20 cellular contexts compared by ENCODE assay signal in the genomic region with DNA sequence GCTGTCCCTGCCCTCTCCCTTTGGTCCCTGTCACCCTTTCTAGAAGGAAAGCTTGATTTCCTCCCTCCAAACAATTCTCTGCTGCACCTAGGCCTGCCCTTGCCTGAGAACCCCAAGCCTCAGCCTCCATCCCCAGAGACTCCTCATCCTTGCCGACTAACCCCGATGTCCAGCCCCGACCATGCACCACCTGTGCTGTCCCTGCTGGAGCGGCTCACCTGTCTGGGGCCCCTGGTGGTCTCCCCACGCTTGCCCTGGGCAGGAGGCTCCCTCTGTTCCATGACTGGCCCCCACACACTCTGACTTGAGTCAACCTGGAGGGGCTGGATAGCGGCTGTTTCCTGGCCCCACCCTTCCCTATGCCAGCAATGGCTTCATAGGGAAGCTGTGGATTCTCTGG. TPM values are rescaled to one million over a fixed set of nuclear protein-coding genes. Genes with fewer than 3 reads are reported as not detected.
DNase-seq lines count a peak whose midpoint lies in the region; ATAC-seq, FAIRE-seq and TF ChIP-seq lines count a peak whose summit lies in the region.
"Had no signal": no experiment of that assay in that cellular context is flagged by ENCODE, and none has a peak within 500 bp of the region (broad histone marks: within the 10 kb centered on the region; RNA-seq: fewer than 3 reads in every experiment).

No MANE protein-coding gene starts in this region.

- H3K36me3 ChIP-seq in right atrium auricular region (no peaks in the 10 kb centered on the region), WERI-Rb-1 (no peaks in the 10 kb centered on the region), HepG2 (replicated peaks in 1 of 2; ENCODE audit: control insufficient read depth in 1 of 2, insufficient read depth in 2 of 2, low read length in 2 of 2) (no peaks in the 10 kb centered on the region), spleen (no peaks in the 10 kb centered on the region), H7 (replicated peaks; ENCODE audit: control insufficient read depth, insufficient read depth, low read length) (no peaks in the 10 kb centered on the region)
- H3K36me3 ChIP-seq: BLaER1, Peyer's patch had no signal

- BruUV-seq in HepG2 (replicated peaks; lab: Mats Ljungman, UMichigan) = no TSS peak

- CTCF ChIA-PET in HepG2 (lab: Yijun Ruan, JAX; ENCODE audit: low intra/inter-chr PET ratio, low total read pairs) = no interaction called here

- no peaks in the 10 kb centered on the region for H3K79me2 ChIP-seq in HepG2 (ENCODE audit: insufficient read depth, low read length)

- TF ChIP-seq CTCF in right atrium auricular region (IDR thresholded peaks at IDR 0.05) = no peak
- no peak for TF ChIP-seq CTCF in WERI-Rb-1 (IDR thresholded peaks at IDR 0.05; ENCODE audit: low read depth, low read length)
- no peak for TF ChIP-seq CTCF in HepG2 (CRISPR knock-in tag; IDR thresholded peaks at IDR 0.05)
- no peak for TF ChIP-seq CTCF in spleen (IDR thresholded peaks at IDR 0.05 in 8 of 11, conservative IDR thresholded peaks at IDR 0.05 in 3 of 11)

- no peak for TF ChIP-seq EP300 in HepG2 (IDR thresholded peaks at IDR 0.05; ENCODE audit: low read depth in 2 of 2, low read length in 2 of 2)
- no peak for TF ChIP-seq EP300 in HepG2 (CRISPR knock-in tag; IDR thresholded peaks at IDR 0.05; ENCODE audit: borderline replicate concordance)

- FAIRE-seq in HepG2 (lab: Jason Lieb, UNC) (no peak), GM12891 (lab: Jason Lieb, UNC) (no peak)
- FAIRE-seq: GM12892, K562 had no signal

- H3K9me3 ChIP-seq in right atrium auricular region = no peaks in the 10 kb centered on the region
- H3K9me3 ChIP-seq in WERI-Rb-1 (ENCODE audit: severe bottlenecking) = no peaks in the 10 kb centered on the region
- H3K9me3 ChIP-seq in HepG2 (ENCODE audit: low read length) = no peaks in the 10 kb centered on the region
- H3K9me3 ChIP-seq in spleen = no peaks in the 10 kb centered on the region
- H3K9me3 ChIP-seq: BLaER1, Peyer's patch had no signal

- in situ Hi-C loops in HepG2 (cut with HindIII; ENCODE audit: extremely low pct_ligation_motif_present, low pct_unique_long_range_greater_than_20kb) = no loop called here

- H4K20me1 ChIP-seq in HepG2 (ENCODE audit: insufficient read depth, low read length) = no peaks in the 10 kb centered on the region
- H4K20me1 ChIP-seq: BLaER1 had no signal

- no peak overlapping the region for H2AFZ ChIP-seq in HepG2 (ENCODE audit: low read length)

- TF ChIP-seq RAD21 in HepG2 (CRISPR knock-in tag; IDR thresholded peaks at IDR 0.05) = no peak

- H3K4me3 ChIP-seq in right atrium auricular region (no peak overlapping the region), WERI-Rb-1 (ENCODE audit: low read depth, low read length) (no peak overlapping the region), HepG2 (replicated peaks in 1 of 3; ENCODE audit: insufficient read depth in 1 of 3, low read depth in 2 of 3, low read length in 3 of 3) (no peak overlapping the region), spleen (no peak overlapping the region), H7 (ENCODE audit: insufficient read depth, low read depth, low read length) (no peak overlapping the region)
- H3K4me3 ChIP-seq: BLaER1, K562, Peyer's patch had no signal

- DNase-seq in Right ventricle myocardium superior (peak; percentile 3), right atrium auricular region (ENCODE audit: low spot score) (no peak), WERI-Rb-1 (no peak), HepG2 (ENCODE audit: low spot score) (no peak), spleen (peak; percentile 70), H7 (no peak), GM12891 (ENCODE audit: insufficient read length, low spot score) (no peak)
- DNase-seq: CD8-positive, alpha-beta T cell; NCI-H1105 treated with DMSO at 0.1 percent for 48 hours; NCI-H1694; NCI-H2081 treated with DMSO at 0.1 percent for 48 hours; NCI-H446 treated with DMSO at 0.1 percent for 48 hours; NCI-H69; Peyer's patch had no signal

- WGBS in HepG2 (ENCODE audit: low lambda C conversion rate) = 87% methylated on average over 6 of the region's 6 CpGs
- 87 to 94% (median 91%) methylated on average over 6 of the region's 6 CpGs for WGBS in spleen, 5 donors

- TF ChIP-seq POLR2A in HepG2 (IDR thresholded peaks at IDR 0.05; ENCODE audit: insufficient read depth in 1 of 2, low read depth in 2 of 2, low read length in 2 of 2) = no peak
- no peak for TF ChIP-seq POLR2A in spleen (IDR thresholded peaks at IDR 0.05)
- TF ChIP-seq POLR2A in GM12891 (IDR thresholded peaks at IDR 0.05; ENCODE audit: low read depth, low read length) = no peak

- H3K4me1 ChIP-seq in right atrium auricular region (no peaks in the 10 kb centered on the region), HepG2 (ENCODE audit: insufficient read depth, low read length) (peaks cover 40% of the 10 kb centered on the region), spleen (no peaks in the 10 kb centered on the region)
- H3K4me1 ChIP-seq: Peyer's patch had no signal

- no peak overlapping the region for H3K27ac ChIP-seq in right atrium auricular region
- H3K27ac ChIP-seq in WERI-Rb-1 = peak overlapping the region; percentile 60
- H3K27ac ChIP-seq in HepG2 (ENCODE audit: extremely low read length, insufficient read depth, low read length) = no peak overlapping the region
- no peak overlapping the region for H3K27ac ChIP-seq in spleen
- H3K27ac ChIP-seq: BLaER1, Peyer's patch had no signal

- intact Hi-C loops in Right ventricle myocardium superior (cut with DNase I) (no loop called here), HepG2 (cut with micrococcal nuclease; ENCODE audit: unreplicated experiment) (no loop called here), spleen (cut with DNase I; ENCODE audit: low total_unique reads) (no loop called here)

- POLR2A ChIA-PET in HepG2 (lab: Yijun Ruan, JAX) = interaction anchor here (0.6 to 4.4 kb wide), 2 partner anchors 12 to 757 kb away, joined by 3 to 43 read pairs; partner anchors contain the start of gene SRRM2

- no peak for ATAC-seq in Right ventricle myocardium superior (ENCODE audit: poor library complexity)
- no peak for ATAC-seq in HepG2
- ATAC-seq in GM19035 (IDR thresholded peaks at IDR 0.05; ENCODE audit: unreplicated experiment) = no peak
- ATAC-seq: CD8-positive, alpha-beta T cell had no signal

- no peak overlapping the region for H3K4me2 ChIP-seq in HepG2 (ENCODE audit: low read depth, low read length)
- H3K4me2 ChIP-seq: BLaER1 had no signal

- no peaks in the 10 kb centered on the region for H3K27me3 ChIP-seq in right atrium auricular region
- H3K27me3 ChIP-seq in WERI-Rb-1 (ENCODE audit: insufficient read depth, low read depth, severe bottlenecking) = no peaks in the 10 kb centered on the region
- no peaks in the 10 kb centered on the region for H3K27me3 ChIP-seq in HepG2 (ENCODE audit: control insufficient read depth in 1 of 2, insufficient read depth in 2 of 2, low read length in 2 of 2)
- H3K27me3 ChIP-seq in spleen (replicated peaks in 1 of 7) = peaks cover 0 to 6% (median 0%) of the 10 kb centered on the region in 7 donors
- no peaks in the 10 kb centered on the region for H3K27me3 ChIP-seq in H7 (ENCODE audit: control insufficient read depth, insufficient read depth, low read length)
- H3K27me3 ChIP-seq: BLaER1, Peyer's patch had no signal

- H3K9ac ChIP-seq in HepG2 (ENCODE audit: insufficient read depth, low read depth, low read length) = no peak overlapping the region

RNA-seq across cellular contexts. Expression of gene SRRM2, which starts 12.0 kb away (rescaled TPM):
- total RNA-seq in Right ventricle myocardium superior (243 TPM), right atrium auricular region (100 to 1,000 TPM; 118 to 174 TPM), HepG2 (2016; rRNA removed; fragmentation: Illumina TruSeq; extraction: Trizol) (50.4 and 80.6 TPM in 2 replicates), spleen (100 to 1,000 TPM; 590 to 922 (median 875) TPM)
- total RNA-seq in HepG2 (2016; cell fraction: cytosol; rRNA removed; fragmentation: Illumina TruSeq; extraction: Trizol; ENCODE audit: low read depth) = 41.5 and 43.0 TPM in 2 replicates
- total RNA-seq in HepG2 (2016; cell fraction: insoluble cytoplasmic fraction; rRNA removed; fragmentation: Illumina TruSeq; extraction: Trizol) = 44.1 and 73.0 TPM in 2 replicates
- 48.8 and 52.0 TPM in 2 replicates for total RNA-seq in HepG2 (2016; cell fraction: membrane; rRNA removed; fragmentation: Illumina TruSeq; extraction: Trizol)
- 159 and 170 TPM in 2 replicates for total RNA-seq in HepG2 (2016; cell fraction: nucleus; rRNA removed; fragmentation: Illumina TruSeq; extraction: Trizol)
- polyA plus RNA-seq in HepG2 (2011; rRNA removed) (112 and 125 TPM in 2 replicates), spleen (1,000 to 10,000 TPM in 1 of 3 donors, 100 to 1,000 TPM in 2; 239 to 1,169 (median 672) TPM)
- polyA plus RNA-seq in HepG2 (2011; cell fraction: cytosol; rRNA removed) = 40.5 and 54.4 TPM in 2 replicates
- 1,408 and 1,626 TPM in 2 replicates for polyA plus RNA-seq in HepG2 (2011; cell fraction: nucleus; rRNA removed)
- polyA plus RNA-seq in HepG2 (2012) = 364 and 397 TPM in 2 replicates
- 15.2 and 19.4 TPM in 2 replicates for polyA plus RNA-seq in HepG2 (2016; cell fraction: cytosol; fragmentation: Illumina TruSeq; extraction: Trizol; ENCODE audit: low read depth)
- polyA plus RNA-seq in HepG2 (2016; cell fraction: insoluble cytoplasmic fraction; fragmentation: Illumina TruSeq; extraction: Trizol; ENCODE audit: low read depth) = 169 and 221 TPM in 2 replicates
- polyA plus RNA-seq in HepG2 (2016; cell fraction: membrane; fragmentation: Illumina TruSeq; extraction: Trizol; ENCODE audit: low read depth) = 38.4 and 49.5 TPM in 2 replicates
- polyA plus RNA-seq in HepG2 (2016; cell fraction: nucleus; fragmentation: Illumina TruSeq; extraction: Trizol; ENCODE audit: insufficient read depth, low read depth) = 998 and 1,215 TPM in 2 replicates
- 125 and 143 TPM in 2 replicates for polyA minus RNA-seq in HepG2 (2011; rRNA and poly(A)+ RNA removed; ENCODE audit: low replicate concordance)
- polyA minus RNA-seq in HepG2 (2011; cell fraction: cytosol; rRNA and poly(A)+ RNA removed) = 88.7 and 111 TPM in 2 replicates
- polyA minus RNA-seq in HepG2 (2011; cell fraction: nucleus; rRNA and poly(A)+ RNA removed) = 176 and 198 TPM in 2 replicates
- 69.0 and 96.1 TPM in 2 replicates for total RNA-seq in H7 (2014; rRNA removed; shearing (Covaris generic))
- polyA plus RNA-seq in GM12891 (2012; ENCODE audit: low read depth, missing spikeins) = 400 TPM

RNA-seq across cellular contexts. Expression of gene PRSS27, which starts 20.5 kb away (rescaled TPM):
- total RNA-seq in Right ventricle myocardium superior = 0.30 TPM
- under 1 TPM in 1 of 2 donors, not detected in 1; 0.51 TPM for total RNA-seq in right atrium auricular region
- 0.20 TPM in 1 of 2 replicates, not detected in the other for total RNA-seq in HepG2 (2016; rRNA removed; fragmentation: Illumina TruSeq; extraction: Trizol)
- 0.30 TPM in 1 of 2 replicates, not detected in the other for total RNA-seq in HepG2 (2016; cell fraction: cytosol; rRNA removed; fragmentation: Illumina TruSeq; extraction: Trizol; ENCODE audit: low read depth)
- total RNA-seq in HepG2 (2016; cell fraction: insoluble cytoplasmic fraction; rRNA removed; fragmentation: Illumina TruSeq; extraction: Trizol) = 0.35 TPM in 1 of 2 replicates, not detected in the other
- total RNA-seq in HepG2 (2016; cell fraction: membrane; rRNA removed; fragmentation: Illumina TruSeq; extraction: Trizol) = 0.12 and 0.41 TPM in 2 replicates
- total RNA-seq in HepG2 (2016; cell fraction: nucleus; rRNA removed; fragmentation: Illumina TruSeq; extraction: Trizol) = 0.19 and 0.34 TPM in 2 replicates
- 0.73 and 1.2 TPM in 2 replicates for polyA plus RNA-seq in HepG2 (2011; rRNA removed)
- 0.59 and 1.3 TPM in 2 replicates for polyA plus RNA-seq in HepG2 (2011; cell fraction: cytosol; rRNA removed)
- 2.0 and 2.8 TPM in 2 replicates for polyA plus RNA-seq in HepG2 (2011; cell fraction: nucleus; rRNA removed)
- 0.43 and 1.1 TPM in 2 replicates for polyA plus RNA-seq in HepG2 (2012)
- 0.08 and 0.16 TPM in 2 replicates for polyA plus RNA-seq in HepG2 (2016; cell fraction: cytosol; fragmentation: Illumina TruSeq; extraction: Trizol; ENCODE audit: low read depth)
- not detected in 2 replicates for polyA plus RNA-seq in HepG2 (2016; cell fraction: insoluble cytoplasmic fraction; fragmentation: Illumina TruSeq; extraction: Trizol; ENCODE audit: low read depth)
- 0.21 TPM in 1 of 2 replicates, not detected in the other for polyA plus RNA-seq in HepG2 (2016; cell fraction: membrane; fragmentation: Illumina TruSeq; extraction: Trizol; ENCODE audit: low read depth)
- polyA plus RNA-seq in HepG2 (2016; cell fraction: nucleus; fragmentation: Illumina TruSeq; extraction: Trizol; ENCODE audit: insufficient read depth, low read depth) = 0.53 TPM in 1 of 2 replicates, not detected in the other
- polyA minus RNA-seq in HepG2 (2011; rRNA and poly(A)+ RNA removed; ENCODE audit: low replicate concordance) = 1.0 and 1.7 TPM in 2 replicates
- not detected in 2 replicates for polyA minus RNA-seq in HepG2 (2011; cell fraction: cytosol; rRNA and poly(A)+ RNA removed)
- 1.3 and 1.6 TPM in 2 replicates for polyA minus RNA-seq in HepG2 (2011; cell fraction: nucleus; rRNA and poly(A)+ RNA removed)
- total RNA-seq in spleen = 1 to 10 TPM in 6 of 7 donors, under 1 TPM in 1; 0.84 to 2.1 (median 1.2) TPM
- polyA plus RNA-seq in spleen = 1 to 10 TPM; 1.2 to 1.5 (median 1.2) TPM
- 2.0 and 3.1 TPM in 2 replicates for total RNA-seq in H7 (2014; rRNA removed; shearing (Covaris generic))
- polyA plus RNA-seq in GM12891 (2012; ENCODE audit: low read depth, missing spikeins) = 1.0 TPM

RNA-seq across cellular contexts. Expression of gene ELOB, which starts 36.6 kb away (rescaled TPM):
- total RNA-seq in Right ventricle myocardium superior (299 TPM), right atrium auricular region (100 to 1,000 TPM; 408 to 856 TPM), HepG2 (2016; rRNA removed; fragmentation: Illumina TruSeq; extraction: Trizol) (208 and 253 TPM in 2 replicates), spleen (100 to 1,000 TPM; 128 to 467 (median 134) TPM)
- 337 and 393 TPM in 2 replicates for total RNA-seq in HepG2 (2016; cell fraction: cytosol; rRNA removed; fragmentation: Illumina TruSeq; extraction: Trizol; ENCODE audit: low read depth)
- 204 and 279 TPM in 2 replicates for total RNA-seq in HepG2 (2016; cell fraction: insoluble cytoplasmic fraction; rRNA removed; fragmentation: Illumina TruSeq; extraction: Trizol)
- 174 and 204 TPM in 2 replicates for total RNA-seq in HepG2 (2016; cell fraction: membrane; rRNA removed; fragmentation: Illumina TruSeq; extraction: Trizol)
- 53.2 and 75.0 TPM in 2 replicates for total RNA-seq in HepG2 (2016; cell fraction: nucleus; rRNA removed; fragmentation: Illumina TruSeq; extraction: Trizol)
- polyA plus RNA-seq in HepG2 (2011; rRNA removed) (225 and 236 TPM in 2 replicates), spleen (100 to 1,000 TPM; 233 to 378 (median 247) TPM)
- polyA plus RNA-seq in HepG2 (2011; cell fraction: cytosol; rRNA removed) = 204 and 385 TPM in 2 replicates
- polyA plus RNA-seq in HepG2 (2011; cell fraction: nucleus; rRNA removed) = 89.2 and 109 TPM in 2 replicates
- polyA plus RNA-seq in HepG2 (2012) = 108 and 117 TPM in 2 replicates
- 547 and 569 TPM in 2 replicates for polyA plus RNA-seq in HepG2 (2016; cell fraction: cytosol; fragmentation: Illumina TruSeq; extraction: Trizol; ENCODE audit: low read depth)
- polyA plus RNA-seq in HepG2 (2016; cell fraction: insoluble cytoplasmic fraction; fragmentation: Illumina TruSeq; extraction: Trizol; ENCODE audit: low read depth) = 265 and 294 TPM in 2 replicates
- polyA plus RNA-seq in HepG2 (2016; cell fraction: membrane; fragmentation: Illumina TruSeq; extraction: Trizol; ENCODE audit: low read depth) = 203 and 243 TPM in 2 replicates
- polyA plus RNA-seq in HepG2 (2016; cell fraction: nucleus; fragmentation: Illumina TruSeq; extraction: Trizol; ENCODE audit: insufficient read depth, low read depth) = 127 and 128 TPM in 2 replicates
- polyA minus RNA-seq in HepG2 (2011; rRNA and poly(A)+ RNA removed; ENCODE audit: low replicate concordance) = 125 and 227 TPM in 2 replicates
- 25.2 and 36.1 TPM in 2 replicates for polyA minus RNA-seq in HepG2 (2011; cell fraction: cytosol; rRNA and poly(A)+ RNA removed)
- polyA minus RNA-seq in HepG2 (2011; cell fraction: nucleus; rRNA and poly(A)+ RNA removed) = 9.8 and 9.9 TPM in 2 replicates
- total RNA-seq in H7 (2014; rRNA removed; shearing (Covaris generic)) = 236 and 269 TPM in 2 replicates
- 213 TPM for polyA plus RNA-seq in GM12891 (2012; ENCODE audit: low read depth, missing spikeins)

RNA-seq across cellular contexts. Expression of gene PRSS33, which starts 46.9 kb away (rescaled TPM):
- total RNA-seq in Right ventricle myocardium superior = not detected
- total RNA-seq in right atrium auricular region = not detected
- total RNA-seq in HepG2 (2016; rRNA removed; fragmentation: Illumina TruSeq; extraction: Trizol) = not detected in 2 replicates
- not detected in 2 replicates for total RNA-seq in HepG2 (2016; cell fraction: cytosol; rRNA removed; fragmentation: Illumina TruSeq; extraction: Trizol; ENCODE audit: low read depth)
- total RNA-seq in HepG2 (2016; cell fraction: insoluble cytoplasmic fraction; rRNA removed; fragmentation: Illumina TruSeq; extraction: Trizol) = not detected in 2 replicates
- total RNA-seq in HepG2 (2016; cell fraction: membrane; rRNA removed; fragmentation: Illumina TruSeq; extraction: Trizol) = not detected in 2 replicates
- total RNA-seq in HepG2 (2016; cell fraction: nucleus; rRNA removed; fragmentation: Illumina TruSeq; extraction: Trizol) = not detected in 2 replicates
- polyA plus RNA-seq in HepG2 (2011; rRNA removed) = not detected in 2 replicates
- not detected in 2 replicates for polyA plus RNA-seq in HepG2 (2011; cell fraction: cytosol; rRNA removed)
- not detected in 2 replicates for polyA plus RNA-seq in HepG2 (2011; cell fraction: nucleus; rRNA removed)
- not detected in 2 replicates for polyA plus RNA-seq in HepG2 (2012)
- polyA plus RNA-seq in HepG2 (2016; cell fraction: cytosol; fragmentation: Illumina TruSeq; extraction: Trizol; ENCODE audit: low read depth) = not detected in 2 replicates
- polyA plus RNA-seq in HepG2 (2016; cell fraction: insoluble cytoplasmic fraction; fragmentation: Illumina TruSeq; extraction: Trizol; ENCODE audit: low read depth) = not detected in 2 replicates
- not detected in 2 replicates for polyA plus RNA-seq in HepG2 (2016; cell fraction: membrane; fragmentation: Illumina TruSeq; extraction: Trizol; ENCODE audit: low read depth)
- not detected in 2 replicates for polyA plus RNA-seq in HepG2 (2016; cell fraction: nucleus; fragmentation: Illumina TruSeq; extraction: Trizol; ENCODE audit: insufficient read depth, low read depth)
- polyA minus RNA-seq in HepG2 (2011; rRNA and poly(A)+ RNA removed; ENCODE audit: low replicate concordance) = not detected in 2 replicates
- not detected in 2 replicates for polyA minus RNA-seq in HepG2 (2011; cell fraction: cytosol; rRNA and poly(A)+ RNA removed)
- not detected in 2 replicates for polyA minus RNA-seq in HepG2 (2011; cell fraction: nucleus; rRNA and poly(A)+ RNA removed)
- under 1 TPM in 2 of 7 donors, not detected in 5; 0.32 to 0.67 TPM for total RNA-seq in spleen
- polyA plus RNA-seq in spleen = under 1 TPM in 1 of 3 donors, not detected in 2; 0.03 TPM
- not detected in 2 replicates for total RNA-seq in H7 (2014; rRNA removed; shearing (Covaris generic))
- not detected for polyA plus RNA-seq in GM12891 (2012; ENCODE audit: low read depth, missing spikeins)
- total RNA-seq: A673; CD8-positive, alpha-beta T cell; K562; Peyer's patch had no signal
- polyA plus RNA-seq: K562 had no signal

RNA-seq across cellular contexts. Expression of gene PRSS41, which starts 57.8 kb away (rescaled TPM):
- total RNA-seq in Right ventricle myocardium superior = not detected
- total RNA-seq in right atrium auricular region = not detected
- not detected in 2 replicates for total RNA-seq in HepG2 (2016; rRNA removed; fragmentation: Illumina TruSeq; extraction: Trizol)
- total RNA-seq in HepG2 (2016; cell fraction: cytosol; rRNA removed; fragmentation: Illumina TruSeq; extraction: Trizol; ENCODE audit: low read depth) = not detected in 2 replicates
- total RNA-seq in HepG2 (2016; cell fraction: insoluble cytoplasmic fraction; rRNA removed; fragmentation: Illumina TruSeq; extraction: Trizol) = not detected in 2 replicates
- total RNA-seq in HepG2 (2016; cell fraction: membrane; rRNA removed; fragmentation: Illumina TruSeq; extraction: Trizol) = not detected in 2 replicates
- total RNA-seq in HepG2 (2016; cell fraction: nucleus; rRNA removed; fragmentation: Illumina TruSeq; extraction: Trizol) = not detected in 2 replicates
- not detected in 2 replicates for polyA plus RNA-seq in HepG2 (2011; rRNA removed)
- polyA plus RNA-seq in HepG2 (2011; cell fraction: cytosol; rRNA removed) = not detected in 2 replicates
- polyA plus RNA-seq in HepG2 (2011; cell fraction: nucleus; rRNA removed) = not detected in 2 replicates
- not detected in 2 replicates for polyA plus RNA-seq in HepG2 (2012)
- not detected in 2 replicates for polyA plus RNA-seq in HepG2 (2016; cell fraction: cytosol; fragmentation: Illumina TruSeq; extraction: Trizol; ENCODE audit: low read depth)
- not detected in 2 replicates for polyA plus RNA-seq in HepG2 (2016; cell fraction: insoluble cytoplasmic fraction; fragmentation: Illumina TruSeq; extraction: Trizol; ENCODE audit: low read depth)
- polyA plus RNA-seq in HepG2 (2016; cell fraction: membrane; fragmentation: Illumina TruSeq; extraction: Trizol; ENCODE audit: low read depth) = not detected in 2 replicates
- not detected in 2 replicates for polyA plus RNA-seq in HepG2 (2016; cell fraction: nucleus; fragmentation: Illumina TruSeq; extraction: Trizol; ENCODE audit: insufficient read depth, low read depth)
- polyA minus RNA-seq in HepG2 (2011; rRNA and poly(A)+ RNA removed; ENCODE audit: low replicate concordance) = 0.14 TPM in 1 of 2 replicates, not detected in the other
- not detected in 2 replicates for polyA minus RNA-seq in HepG2 (2011; cell fraction: cytosol; rRNA and poly(A)+ RNA removed)
- polyA minus RNA-seq in HepG2 (2011; cell fraction: nucleus; rRNA and poly(A)+ RNA removed) = not detected in 2 replicates
- not detected for total RNA-seq in spleen
- polyA plus RNA-seq in spleen = not detected
- total RNA-seq in H7 (2014; rRNA removed; shearing (Covaris generic)) = not detected in 2 replicates
- not detected for polyA plus RNA-seq in GM12891 (2012; ENCODE audit: low read depth, missing spikeins)
- total RNA-seq: A673; CD8-positive, alpha-beta T cell; K562; Peyer's patch; SK-MEL-5 had no signal
- polyA plus RNA-seq: K562 had no signal

Comparison
In these comparisons a context has a peak if more than half of its experiments do, and no peak if none do; other contexts are left out.
1. DNase-seq: peak in Right ventricle myocardium superior (single experiment) and spleen (single experiment); none in right atrium auricular region (single experiment), WERI-Rb-1 (single experiment), HepG2 (single experiment), H7 (single experiment) and GM12891 (single experiment).